In genomic region chr4:184806711-184807110, GRCh38 we compare ENCODE assay signal across 1 cellular context.
TF ChIP-seq lines count a peak whose summit lies in the region.

No MANE protein-coding gene starts in this region.

TF ChIP-seq in HepG2, 621 proteins besides CTCF, POLR2A, EP300 and RAD21:
- TF ChIP-seq, protein P1, sequence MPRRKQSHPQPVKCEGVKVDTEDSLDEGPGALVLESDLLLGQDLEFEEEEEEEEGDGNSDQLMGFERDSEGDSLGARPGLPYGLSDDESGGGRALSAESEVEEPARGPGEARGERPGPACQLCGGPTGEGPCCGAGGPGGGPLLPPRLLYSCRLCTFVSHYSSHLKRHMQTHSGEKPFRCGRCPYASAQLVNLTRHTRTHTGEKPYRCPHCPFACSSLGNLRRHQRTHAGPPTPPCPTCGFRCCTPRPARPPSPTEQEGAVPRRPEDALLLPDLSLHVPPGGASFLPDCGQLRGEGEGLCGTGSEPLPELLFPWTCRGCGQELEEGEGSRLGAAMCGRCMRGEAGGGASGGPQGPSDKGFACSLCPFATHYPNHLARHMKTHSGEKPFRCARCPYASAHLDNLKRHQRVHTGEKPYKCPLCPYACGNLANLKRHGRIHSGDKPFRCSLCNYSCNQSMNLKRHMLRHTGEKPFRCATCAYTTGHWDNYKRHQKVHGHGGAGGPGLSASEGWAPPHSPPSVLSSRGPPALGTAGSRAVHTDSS (CRISPR knock-in tag; conservative IDR thresholded peaks at IDR 0.05) = no peak
- no peak for TF ChIP-seq SOX5 (CRISPR knock-in tag; IDR thresholded peaks at IDR 0.05; ENCODE audit: borderline replicate concordance)
- no peak for TF ChIP-seq CBX2 (IDR thresholded peaks at IDR 0.05; ENCODE audit: low read depth, low read length)
- no peak for TF ChIP-seq CBX2 (CRISPR knock-in tag; IDR thresholded peaks at IDR 0.05; ENCODE audit: low read depth)
- no peak for TF ChIP-seq JDP2 (CRISPR knock-in tag; IDR thresholded peaks at IDR 0.05; ENCODE audit: borderline replicate concordance)
